In the genomic region with DNA sequence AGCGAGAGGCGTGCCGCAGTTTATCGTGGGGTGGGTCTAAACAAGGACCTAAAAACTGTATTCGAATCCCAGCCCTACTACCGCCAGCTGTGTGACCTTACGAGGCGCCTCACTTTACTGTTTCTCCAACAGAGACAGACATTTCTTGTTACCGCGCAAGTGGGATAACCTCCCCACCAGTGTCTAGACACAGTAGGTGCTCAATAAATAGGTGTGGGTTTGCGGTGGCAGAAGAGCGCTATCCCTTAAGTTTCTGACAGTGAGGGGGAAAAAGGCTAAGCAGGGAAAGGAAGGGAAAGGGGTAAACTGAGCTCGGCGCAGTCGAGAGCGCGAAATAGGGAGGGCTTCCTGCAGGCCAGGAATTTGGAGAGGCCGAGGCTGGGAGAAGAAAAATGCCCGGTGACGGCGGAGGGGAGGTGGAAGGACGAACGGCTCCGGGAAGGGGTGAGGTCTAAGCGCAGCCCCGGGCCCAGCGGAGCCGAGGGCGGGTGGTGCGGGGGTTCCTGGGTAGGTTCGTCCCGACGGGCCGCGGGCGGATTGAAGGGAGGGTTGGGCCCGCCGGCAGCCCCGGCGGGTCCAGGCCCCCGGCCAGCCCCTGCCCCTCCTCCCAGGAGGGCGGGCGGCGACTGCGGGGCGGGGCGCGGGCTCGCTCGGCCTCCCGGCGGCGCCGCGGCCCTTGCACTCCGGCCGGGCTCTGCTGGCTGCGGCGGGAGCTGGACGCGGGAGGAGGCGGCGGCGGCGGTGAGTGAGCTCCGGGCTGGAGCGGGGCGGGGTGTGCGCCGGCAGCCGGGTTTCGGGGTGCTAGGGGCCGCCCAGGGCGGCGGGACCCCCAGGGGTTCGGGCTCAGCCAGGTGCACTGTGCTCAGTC, we compare ENCODE assay signal across 8 cellular contexts. TPM values are rescaled to one million over a fixed set of nuclear protein-coding genes. Genes with fewer than 3 reads are reported as not detected.
DNase-seq lines count a peak whose midpoint lies in the region; ATAC-seq, FAIRE-seq and TF ChIP-seq lines count a peak whose summit lies in the region.

A gene with protein sequence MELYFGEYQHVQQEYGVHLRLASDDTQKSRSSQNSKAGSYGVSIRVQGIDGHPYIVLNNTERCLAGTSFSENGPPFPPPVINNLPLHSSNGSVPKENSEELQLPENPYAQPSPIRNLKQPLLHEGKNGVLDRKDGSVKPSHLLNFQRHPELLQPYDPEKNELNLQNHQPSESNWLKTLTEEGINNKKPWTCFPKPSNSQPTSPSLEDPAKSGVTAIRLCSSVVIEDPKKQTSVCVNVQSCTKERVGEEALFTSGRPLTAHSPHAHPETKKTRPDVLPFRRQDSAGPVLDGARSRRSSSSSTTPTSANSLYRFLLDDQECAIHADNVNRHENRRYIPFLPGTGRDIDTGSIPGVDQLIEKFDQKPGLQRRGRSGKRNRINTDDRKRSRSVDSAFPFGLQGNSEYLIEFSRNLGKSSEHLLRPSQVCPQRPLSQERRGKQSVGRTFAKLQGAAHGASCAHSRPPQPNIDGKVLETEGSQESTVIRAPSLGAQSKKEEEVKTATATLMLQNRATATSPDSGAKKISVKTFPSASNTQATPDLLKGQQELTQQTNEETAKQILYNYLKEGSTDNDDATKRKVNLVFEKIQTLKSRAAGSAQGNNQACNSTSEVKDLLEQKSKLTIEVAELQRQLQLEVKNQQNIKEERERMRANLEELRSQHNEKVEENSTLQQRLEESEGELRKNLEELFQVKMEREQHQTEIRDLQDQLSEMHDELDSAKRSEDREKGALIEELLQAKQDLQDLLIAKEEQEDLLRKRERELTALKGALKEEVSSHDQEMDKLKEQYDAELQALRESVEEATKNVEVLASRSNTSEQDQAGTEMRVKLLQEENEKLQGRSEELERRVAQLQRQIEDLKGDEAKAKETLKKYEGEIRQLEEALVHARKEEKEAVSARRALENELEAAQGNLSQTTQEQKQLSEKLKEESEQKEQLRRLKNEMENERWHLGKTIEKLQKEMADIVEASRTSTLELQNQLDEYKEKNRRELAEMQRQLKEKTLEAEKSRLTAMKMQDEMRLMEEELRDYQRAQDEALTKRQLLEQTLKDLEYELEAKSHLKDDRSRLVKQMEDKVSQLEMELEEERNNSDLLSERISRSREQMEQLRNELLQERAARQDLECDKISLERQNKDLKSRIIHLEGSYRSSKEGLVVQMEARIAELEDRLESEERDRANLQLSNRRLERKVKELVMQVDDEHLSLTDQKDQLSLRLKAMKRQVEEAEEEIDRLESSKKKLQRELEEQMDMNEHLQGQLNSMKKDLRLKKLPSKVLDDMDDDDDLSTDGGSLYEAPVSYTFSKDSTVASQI (plus strand): TSS at position 679 of the 868 bp plus-strand sequence. CDS start 61,495 bp downstream, outside the sequence.

- H4K20me1 ChIP-seq in HCT116 (ENCODE audit: insufficient read depth), result no peaks in the 10 kb centered on the region

- intact Hi-C loops in A673 (cut with micrococcal nuclease; ENCODE audit: unreplicated experiment), result no loop called here
- intact Hi-C loops in HCT116 (cut with micrococcal nuclease), result no loop called here

- TF ChIP-seq POLR2A in HCT116 (IDR thresholded peaks at IDR 0.05; ENCODE audit: borderline replicate concordance, extremely low read depth, insufficient read depth, insufficient read length), result no peak

- H3K27me3 ChIP-seq in A673 (replicated peaks; ENCODE audit: insufficient read depth, low read depth, low read length, poor library complexity), result peaks cover 8% of the 10 kb centered on the region
- no peaks in the 10 kb centered on the region for H3K27me3 ChIP-seq in HCT116 (ENCODE audit: insufficient read depth, low read length)
- peaks cover 5% of the 10 kb centered on the region for H3K27me3 ChIP-seq in brain microvascular endothelial cell (replicated peaks)

- H3K9me3 ChIP-seq in A673 (ENCODE audit: low read depth, low read length, poor library complexity, severe bottlenecking), result no peaks in the 10 kb centered on the region
- H3K9me3 ChIP-seq in HCT116 (ENCODE audit: control insufficient read depth in 1 of 2, insufficient read depth in 1 of 2, low read depth in 1 of 2, low read length in 2 of 2), result no peaks in the 10 kb centered on the region

- POLR2A ChIA-PET in A673 (lab: Charles Lee; ENCODE audit: low non-redundant PET), result interaction anchor here (0.5 kb wide), 1 partner anchor 1232 kb away, joined by 3 read pairs; no protein-coding TSS in a partner anchor
- POLR2A ChIA-PET in HCT116 (lab: Charles Lee), result no interaction called here

- in situ Hi-C loops in brain microvascular endothelial cell (cut with HindIII; ENCODE audit: low pct_ligation_motif_present, low sequenced_read_pairs), result no loop called here

- peak within 1 kb of the TSS; percentile 93 for H2AFZ ChIP-seq in HCT116 (ENCODE audit: low read depth, low read length, poor library complexity, severe bottlenecking)

- RAD21 ChIA-PET in HCT116 (lab: Charles Lee; ENCODE audit: low non-redundant PET in 1 of 2, low total read pairs in 2 of 2, uncharacterized antibody in 2 of 2, unreplicated experiment in 2 of 2), result no interaction called here

- no peak for DNase-seq in A673 (ENCODE audit: low spot score)
- DNase-seq in HCT116 (ENCODE audit: low read depth, low spot score), result no peak
- no peak for DNase-seq in brain microvascular endothelial cell
- DNase-seq in iPS-NIHi7 (ENCODE audit: extremely low spot score), result peak; percentile 87
- no peak for DNase-seq in cerebellar nuclear complex (lab: John Stamatoyannopoulos, UW)
- DNase-seq in GM19239 (ENCODE audit: insufficient read length, low spot score), result no peak

- H3K9ac ChIP-seq in HCT116 (ENCODE audit: low read length), result peak within 1 kb of the TSS; percentile 35; the same call in 1 of the 2 replicates

- H3K79me2 ChIP-seq in HCT116 (ENCODE audit: insufficient read depth, low read length), result no peaks in the 10 kb centered on the region

- H3K36me3 ChIP-seq in A673 (ENCODE audit: insufficient read depth, low read length, poor library complexity, severe bottlenecking) (no peaks in the 10 kb centered on the region), HCT116 (ENCODE audit: control insufficient read depth in 1 of 2, insufficient read depth in 2 of 2, low read length in 2 of 2) (no peaks in the 10 kb centered on the region), brain microvascular endothelial cell (replicated peaks) (no peaks in the 10 kb centered on the region)

- ATAC-seq in HCT116 (peak; percentile 86), GM21381 (IDR thresholded peaks at IDR 0.05; ENCODE audit: unreplicated experiment) (no peak)

- TF ChIP-seq RAD21 in HCT116 (IDR thresholded peaks at IDR 0.05; ENCODE audit: low read depth), result no peak

- TF ChIP-seq CTCF in A673 (conservative IDR thresholded peaks at IDR 0.05; ENCODE audit: low read depth, low read length), result no peak
- TF ChIP-seq CTCF in HCT116 (IDR thresholded peaks at IDR 0.05 in 2 of 3, conservative IDR thresholded peaks at IDR 0.05 in 1 of 3; ENCODE audit: borderline replicate concordance in 1 of 3, insufficient read depth in 1 of 3, low read depth in 2 of 3, low read length in 2 of 3), result no peak
- TF ChIP-seq CTCF in brain microvascular endothelial cell (IDR thresholded peaks at IDR 0.05; ENCODE audit: low read depth, low read length, missing control alignments), result no peak

- peak within 1 kb of the TSS; percentile 58 for H3K4me3 ChIP-seq in A673 (ENCODE audit: low read depth, low read length, poor library complexity, severe bottlenecking)
- peak within 1 kb of the TSS; percentile 40 to 55 for H3K4me3 ChIP-seq in HCT116 (replicated peaks in 1 of 2; ENCODE audit: low read depth in 1 of 2, low read length in 2 of 2)
- peak within 1 kb of the TSS; percentile 55 for H3K4me3 ChIP-seq in brain microvascular endothelial cell (ENCODE audit: low read depth, low read length)
- peak within 1 kb of the TSS; percentile 39 to 59 (median 48) for H3K4me3 ChIP-seq in skin epidermis

- H3K27ac ChIP-seq in A673 (ENCODE audit: low read depth, low read length, poor library complexity, severe bottlenecking), result no peak within 1 kb of the TSS
- no peak within 1 kb of the TSS; the same call in 1 of the 2 replicates for H3K27ac ChIP-seq in HCT116 (ENCODE audit: low read depth, low read length)
- no peak within 1 kb of the TSS for H3K27ac ChIP-seq in brain microvascular endothelial cell
- peak within 1 kb of the TSS in 15 of 21 experiments; percentile 26 to 82 (median 70) for H3K27ac ChIP-seq in skin epidermis

- H3K4me1 ChIP-seq in A673 (ENCODE audit: insufficient read depth, low read length, poor library complexity, severe bottlenecking) (no peaks in the 10 kb centered on the region), HCT116 (ENCODE audit: control insufficient read depth in 1 of 2, insufficient read depth in 2 of 2, low read length in 2 of 2) (peaks cover 5 to 12% of the 10 kb centered on the region in 2 experiments; a peak in 3 of 4 replicates)

- no TSS peak for BruUV-seq in A673 (replicated peaks; lab: Mats Ljungman, UMichigan)
- no TSS peak for BruUV-seq in HCT116 (replicated peaks; lab: Mats Ljungman, UMichigan)

- H3K4me2 ChIP-seq in HCT116 (ENCODE audit: low read length), result peak within 1 kb of the TSS; percentile 79

- no peaks in the 10 kb centered on the region for H3K9me2 ChIP-seq in HCT116 (ENCODE audit: insufficient read depth)

- CTCF ChIA-PET in A673 (lab: Charles Lee), result no interaction called here
- CTCF ChIA-PET in HCT116 (lab: Charles Lee), result interaction anchor here (1.0 to 1.4 kb wide), 2 partner anchors 151 to 166 kb away, joined by 3 to 4 read pairs; no protein-coding TSS in a partner anchor

- FAIRE-seq in GM19239 (lab: Jason Lieb, UNC), result no peak

TF ChIP-seq in HCT116, 20 proteins besides CTCF, POLR2A, EP300 and RAD21:
- TF ChIP-seq ZFX (IDR thresholded peaks at IDR 0.05), result peak; percentile 37; the same call in 1 of the 2 replicates
- TF ChIP-seq EGR1 (IDR thresholded peaks at IDR 0.05; ENCODE audit: low read depth), result no peak
- TF ChIP-seq, protein P1, sequence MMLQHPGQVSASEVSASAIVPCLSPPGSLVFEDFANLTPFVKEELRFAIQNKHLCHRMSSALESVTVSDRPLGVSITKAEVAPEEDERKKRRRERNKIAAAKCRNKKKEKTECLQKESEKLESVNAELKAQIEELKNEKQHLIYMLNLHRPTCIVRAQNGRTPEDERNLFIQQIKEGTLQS (IDR thresholded peaks at IDR 0.05), result no peak
- TF ChIP-seq EZH2 (IDR thresholded peaks at IDR 0.05), result no peak
- TF ChIP-seq SP1 (IDR thresholded peaks at IDR 0.05; ENCODE audit: low read depth), result no peak
TF ChIP-seq in HCT116: peak in this region for 1.

RNA-seq across cellular contexts. Expression of the gene that starts here (rescaled TPM):
- total RNA-seq in A673 (2021) (0.58 and 1.1 TPM in 2 replicates), HCT116 (2021; ENCODE audit: unreplicated experiment) (2.2 TPM)
- polyA plus RNA-seq in HCT116 (2012), result 1.1 and 1.4 TPM in 2 replicates

Comparison
In these comparisons a context has a peak if more than half of its experiments do, and no peak if none do; other contexts are left out.
1. H3K27ac ChIP-seq: peak in skin epidermis (15 of 21); none in A673 (single experiment), HCT116 (single experiment) and brain microvascular endothelial cell (single experiment).
2. Peak in every context shown above with its lines, with median percentiles within 50 percentile points of each other: H3K4me3 ChIP-seq.